Comparison of ENCODE assay signal across 1 cellular context in genomic region chr11:75814686-75815344, GRCh38.
TF ChIP-seq lines count a peak whose summit lies in the region.

Gene UVRAG (plus strand): TSS chr11:75815210. CDS start chr11:75815408, 198 bp downstream.

TF ChIP-seq in A549, 52 proteins besides CTCF, POLR2A, EP300 and RAD21 (continued from another document):
- TF ChIP-seq SMC3 (IDR thresholded peaks at IDR 0.05): no peak
TF ChIP-seq in A549: peak in this region for 10.
